ENCODE assay signal across 23 cellular contexts in genomic region chr10:97182327-97182990, GRCh38.
"Had no signal": no experiment of that assay in that cellular context is flagged by ENCODE, and none has a peak within 500 bp of the region (broad histone marks: within the 10 kb centered on the region; RNA-seq: fewer than 3 reads in every experiment).

No MANE protein-coding gene starts in this region.

- H3K36me3 Mint-ChIP-seq: activated naive CD4-positive, alpha-beta T cell treated with anti-CD3 and anti-CD28 coated beads, Interleukin-2, amount 10 ng/mL, durations not matched to agents 7 days and 5 days; mesothelial cell of epicardium; natural killer cell treated with Interleukin-12 subunit alpha and Interleukin-12 subunit beta and Interleukin-15 and Interleukin-18, amount 100 ng/mL, for 72 hours; stimulated activated naive B cell treated with anti-CD40 and anti-IgM and Interleukin-4, amounts not matched to agents 10 μg/mL and 1 μg/mL and 100 μg/mL, for 72 hours had no signal

- DNase-seq: activated CD4-positive, alpha-beta T cell treated with anti-CD3 and anti-CD28 coated beads, Interleukin-2, amount 10 ng/mL, durations not matched to agents 7 days and 5 days; activated CD8-positive, alpha-beta memory T cell treated with anti-CD3 and anti-CD28 coated beads, Interleukin-2, amount 50 U/mL, for 4 hours; activated effector memory CD4-positive, alpha-beta T cell treated with Interleukin-2 at 50 U/mL for 16 hours; activated naive CD4-positive, alpha-beta T cell treated with anti-CD3 and anti-CD28 coated beads, Interleukin-2, amount 10 ng/mL, durations not matched to agents 7 days and 5 days; activated naive CD8-positive, alpha-beta T cell treated with anti-CD3 and anti-CD28 coated beads, Interleukin-2, amount 50 U/mL, for 24 hours; activated T-cell treated with anti-CD3 and anti-CD28 coated beads, Interleukin-2, amount 50 U/mL, for 4 hours; brain microvascular endothelial cell; effector memory CD4-positive, alpha-beta T cell; heart right ventricle; lower lobe of right lung; retina; stimulated activated naive B cell treated with anti-CD40 and anti-IgM and Interleukin-4, amounts not matched to agents 10 μg/mL and 1 μg/mL and 100 μg/mL, for 72 hours; T-helper 1 cell; T-helper 9 cell; thyroid gland had no signal

- H3K9me3 Mint-ChIP-seq: activated CD4-positive, alpha-beta T cell treated with anti-CD3 and anti-CD28 coated beads, Interleukin-2, amount 10 ng/mL, durations not matched to agents 7 days and 5 days; activated naive CD4-positive, alpha-beta T cell treated with anti-CD3 and anti-CD28 coated beads, Interleukin-2, amount 10 ng/mL, durations not matched to agents 7 days and 5 days; activated naive CD8-positive, alpha-beta T cell treated with anti-CD3 and anti-CD28 coated beads, Interleukin-2, amount 50 U/mL, for 24 hours; activated T-cell treated with anti-CD3 and anti-CD28 coated beads, Interleukin-2, amount 50 U/mL, for 4 hours; central memory CD8-positive, alpha-beta T cell; dendritic cell treated with granulocyte-macrophage colony-stimulating factor and Interleukin-4, amounts not matched to agents 40 ng/mL and 50 ng/mL, for 4 days; mesothelial cell of epicardium; natural killer cell treated with Interleukin-12 subunit alpha and Interleukin-12 subunit beta and Interleukin-15 and Interleukin-18, amount 100 ng/mL, for 72 hours; stimulated activated naive B cell treated with anti-CD40 and anti-IgM and Interleukin-4, amounts not matched to agents 10 μg/mL and 1 μg/mL and 100 μg/mL, for 72 hours had no signal

- H3K27ac Mint-ChIP-seq: activated CD4-positive, alpha-beta T cell treated with anti-CD3 and anti-CD28 coated beads, Interleukin-2, amount 10 ng/mL, durations not matched to agents 7 days and 5 days; activated naive CD4-positive, alpha-beta T cell treated with anti-CD3 and anti-CD28 coated beads, Interleukin-2, amount 10 ng/mL, durations not matched to agents 7 days and 5 days; activated naive CD8-positive, alpha-beta T cell treated with anti-CD3 and anti-CD28 coated beads, Interleukin-2, amount 50 U/mL, for 24 hours; dendritic cell treated with granulocyte-macrophage colony-stimulating factor and Interleukin-4, amounts not matched to agents 40 ng/mL and 50 ng/mL, for 4 days; mesothelial cell of epicardium; natural killer cell treated with Interleukin-12 subunit alpha and Interleukin-12 subunit beta and Interleukin-15 and Interleukin-18, amount 100 ng/mL, for 72 hours; stimulated activated naive B cell treated with anti-CD40 and anti-IgM and Interleukin-4, amounts not matched to agents 10 μg/mL and 1 μg/mL and 100 μg/mL, for 72 hours had no signal

- H3K4me3 ChIP-seq: esophagus muscularis mucosa, gastroesophageal sphincter, heart right ventricle, lower lobe of right lung, thyroid gland had no signal

- ATAC-seq: activated naive CD8-positive, alpha-beta T cell treated with anti-CD3 and anti-CD28 coated beads, Interleukin-2, amount 50 U/mL, for 24 hours; activated T-cell treated with anti-CD3 and anti-CD28 coated beads, Interleukin-2, amount 50 U/mL, for 4 hours; gastroesophageal sphincter; heart right ventricle; lower lobe of right lung; natural killer cell treated with Interleukin-12 subunit alpha and Interleukin-12 subunit beta and Interleukin-15 and Interleukin-18, amount 100 ng/mL, for 72 hours; stimulated activated naive B cell treated with anti-CD40 and anti-IgM and Interleukin-4, amounts not matched to agents 10 μg/mL and 1 μg/mL and 100 μg/mL, for 72 hours had no signal

- FAIRE-seq: endothelial cell of umbilical vein, urothelium cell line had no signal

- H3K36me3 ChIP-seq: brain microvascular endothelial cell, esophagus muscularis mucosa, gastroesophageal sphincter, heart right ventricle, lower lobe of right lung, thyroid gland had no signal

- H3K4me3 Mint-ChIP-seq: activated CD4-positive, alpha-beta T cell treated with anti-CD3 and anti-CD28 coated beads, Interleukin-2, amount 10 ng/mL, durations not matched to agents 7 days and 5 days; activated naive CD4-positive, alpha-beta T cell treated with anti-CD3 and anti-CD28 coated beads, Interleukin-2, amount 10 ng/mL, durations not matched to agents 7 days and 5 days; activated naive CD8-positive, alpha-beta T cell treated with anti-CD3 and anti-CD28 coated beads, Interleukin-2, amount 50 U/mL, for 24 hours; activated T-cell treated with anti-CD3 and anti-CD28 coated beads, Interleukin-2, amount 50 U/mL, for 4 hours; central memory CD8-positive, alpha-beta T cell; dendritic cell treated with granulocyte-macrophage colony-stimulating factor and Interleukin-4, amounts not matched to agents 40 ng/mL and 50 ng/mL, for 4 days; mesothelial cell of epicardium; natural killer cell treated with Interleukin-12 subunit alpha and Interleukin-12 subunit beta and Interleukin-15 and Interleukin-18, amount 100 ng/mL, for 72 hours; stimulated activated naive B cell treated with anti-CD40 and anti-IgM and Interleukin-4, amounts not matched to agents 10 μg/mL and 1 μg/mL and 100 μg/mL, for 72 hours had no signal

- H3K9me3 ChIP-seq: esophagus muscularis mucosa, gastroesophageal sphincter, heart right ventricle, lower lobe of right lung, thyroid gland had no signal

- H3K27ac ChIP-seq: brain microvascular endothelial cell, esophagus muscularis mucosa, gastroesophageal sphincter, heart right ventricle, lower lobe of right lung, thyroid gland had no signal

- H3K27me3 Mint-ChIP-seq: activated naive CD4-positive, alpha-beta T cell treated with anti-CD3 and anti-CD28 coated beads, Interleukin-2, amount 10 ng/mL, durations not matched to agents 7 days and 5 days had no signal
